Comparison of ENCODE assay signal across 8 cellular contexts in the genomic region with DNA sequence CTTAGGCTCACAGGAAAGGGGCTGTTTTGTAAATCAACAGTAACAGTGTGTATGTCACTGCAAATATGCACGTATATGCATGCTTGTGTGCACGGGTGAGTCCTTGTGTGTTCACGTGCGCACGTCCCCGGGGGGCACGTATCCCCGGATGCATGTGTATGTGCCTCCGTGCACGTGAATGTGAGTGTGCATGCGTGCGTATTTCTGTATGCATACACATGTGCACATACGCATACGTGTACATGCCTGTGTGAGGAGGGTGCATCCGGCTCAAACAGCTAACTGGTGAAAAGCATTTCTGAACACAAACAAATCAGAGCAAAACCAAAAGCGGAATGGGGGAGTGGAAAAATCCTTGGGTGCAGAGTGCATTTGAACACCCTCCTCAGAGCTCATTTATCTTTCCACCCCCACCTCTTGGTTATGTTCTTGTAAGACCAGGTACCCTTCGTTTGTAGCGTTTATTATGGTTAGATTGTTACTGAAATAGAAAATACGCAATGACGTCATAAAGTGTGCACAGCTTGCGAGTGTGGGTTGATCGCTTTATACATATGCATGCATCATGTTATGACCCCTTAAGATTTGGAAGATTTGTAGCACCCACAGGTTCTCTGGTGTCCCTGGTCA. TPM values are rescaled to one million over a fixed set of nuclear protein-coding genes. Genes with fewer than 3 reads are reported as not detected.
DNase-seq lines count a peak whose midpoint lies in the region; ATAC-seq and TF ChIP-seq lines count a peak whose summit lies in the region.

No MANE protein-coding gene starts in this region.

- no peaks in the 10 kb centered on the region for H3K36me3 Mint-ChIP-seq in natural killer cell

- peaks cover 9% of the 10 kb centered on the region for H3K4me1 ChIP-seq in testis

- no peak overlapping the region for H3K4me3 ChIP-seq in testis

- H3K4me1 Mint-ChIP-seq in natural killer cell = peaks cover 27 to 35% of the 10 kb centered on the region in 2 donors

- H3K9me3 Mint-ChIP-seq in natural killer cell = no peaks in the 10 kb centered on the region

- H3K4me3 Mint-ChIP-seq in natural killer cell = peak overlapping the region; percentile 92

- peak; percentile 1 for TF ChIP-seq POLR2A in GM18505 (IDR thresholded peaks at IDR 0.05; ENCODE audit: borderline replicate concordance, extremely low read depth, insufficient read depth, insufficient read length)
- TF ChIP-seq POLR2A in testis (IDR thresholded peaks at IDR 0.05) = no peak

- TF ChIP-seq CTCF in natural killer cell (IDR thresholded peaks at IDR 0.05) (no peak), testis (IDR thresholded peaks at IDR 0.05) (no peak)

- H3K36me3 ChIP-seq in testis (ENCODE audit: low read depth, missing control alignments) = no peaks in the 10 kb centered on the region

- peak; percentile 25 for ATAC-seq in GM18505 (IDR thresholded peaks at IDR 0.05; ENCODE audit: unreplicated experiment)
- ATAC-seq in HG02970 (IDR thresholded peaks at IDR 0.05; ENCODE audit: low FRiP score, unreplicated experiment) = peak; percentile 25
- peak; percentile 39 for ATAC-seq in SK-N-SH treated with all-trans-retinoic acid at 6 μM for 48 hours
- ATAC-seq in natural killer cell = peak; percentile 38 to 59 (median 44)
- ATAC-seq in left lobe of liver = no peak
- ATAC-seq in GM19463 (IDR thresholded peaks at IDR 0.05; ENCODE audit: unreplicated experiment) = no peak

- peak overlapping the region; percentile 83 to 90 for H3K27ac Mint-ChIP-seq in natural killer cell

- H3K27ac ChIP-seq in testis = no peak overlapping the region

- H3K27me3 ChIP-seq in testis = no peaks in the 10 kb centered on the region

- peaks cover 0 to 3% of the 10 kb centered on the region in 2 donors for H3K27me3 Mint-ChIP-seq in natural killer cell (ENCODE audit: low read depth in 2 of 2)

- H3K9me3 ChIP-seq in testis = no peaks in the 10 kb centered on the region

- WGBS in testis, 2 donors = 49% methylated on average over 14 to 22 of the region's 22 CpGs

- intact Hi-C loops in natural killer cell (cut with micrococcal nuclease) = loop anchor here (1.0 to 5.0 kb wide), 4 partner anchors 39 to 380 kb away; a partner anchor contains a TSS
- intact Hi-C loops in testis (cut with DNase I; ENCODE audit: low total_unique reads) = no loop called here

- peak; percentile 81 for DNase-seq in central memory CD4-positive, alpha-beta T cell
- peak; percentile 43 for DNase-seq in natural killer cell
- no peak for DNase-seq in testis
- no peak for DNase-seq in left lobe of liver (ENCODE audit: low spot score)

TF ChIP-seq in SK-N-SH treated with all-trans-retinoic acid at 6 μM for 48 hours, 23 proteins besides CTCF, POLR2A, EP300 and RAD21:
- TF ChIP-seq, protein P1, sequence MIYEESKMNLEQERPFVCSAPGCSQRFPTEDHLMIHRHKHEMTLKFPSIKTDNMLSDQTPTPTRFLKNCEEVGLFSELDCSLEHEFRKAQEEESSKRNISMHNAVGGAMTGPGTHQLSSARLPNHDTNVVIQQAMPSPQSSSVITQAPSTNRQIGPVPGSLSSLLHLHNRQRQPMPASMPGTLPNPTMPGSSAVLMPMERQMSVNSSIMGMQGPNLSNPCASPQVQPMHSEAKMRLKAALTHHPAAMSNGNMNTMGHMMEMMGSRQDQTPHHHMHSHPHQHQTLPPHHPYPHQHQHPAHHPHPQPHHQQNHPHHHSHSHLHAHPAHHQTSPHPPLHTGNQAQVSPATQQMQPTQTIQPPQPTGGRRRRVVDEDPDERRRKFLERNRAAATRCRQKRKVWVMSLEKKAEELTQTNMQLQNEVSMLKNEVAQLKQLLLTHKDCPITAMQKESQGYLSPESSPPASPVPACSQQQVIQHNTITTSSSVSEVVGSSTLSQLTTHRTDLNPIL (CRISPR knock-in tag; IDR thresholded peaks at IDR 0.05; ENCODE audit: low read depth) = no peak
- no peak for TF ChIP-seq CSDC2 (CRISPR knock-in tag; IDR thresholded peaks at IDR 0.05)
- no peak for TF ChIP-seq ESRRG (CRISPR knock-in tag; IDR thresholded peaks at IDR 0.05)
- no peak for TF ChIP-seq ARNTL (CRISPR knock-in tag; IDR thresholded peaks at IDR 0.05; ENCODE audit: borderline replicate concordance, low read depth)
- TF ChIP-seq RARB (CRISPR knock-in tag; IDR thresholded peaks at IDR 0.05) = no peak
- no peak for TF ChIP-seq ZFP3 (CRISPR knock-in tag; IDR thresholded peaks at IDR 0.05)
- no peak for TF ChIP-seq TOX (CRISPR knock-in tag; IDR thresholded peaks at IDR 0.05; ENCODE audit: borderline replicate concordance)
- TF ChIP-seq, protein P2, sequence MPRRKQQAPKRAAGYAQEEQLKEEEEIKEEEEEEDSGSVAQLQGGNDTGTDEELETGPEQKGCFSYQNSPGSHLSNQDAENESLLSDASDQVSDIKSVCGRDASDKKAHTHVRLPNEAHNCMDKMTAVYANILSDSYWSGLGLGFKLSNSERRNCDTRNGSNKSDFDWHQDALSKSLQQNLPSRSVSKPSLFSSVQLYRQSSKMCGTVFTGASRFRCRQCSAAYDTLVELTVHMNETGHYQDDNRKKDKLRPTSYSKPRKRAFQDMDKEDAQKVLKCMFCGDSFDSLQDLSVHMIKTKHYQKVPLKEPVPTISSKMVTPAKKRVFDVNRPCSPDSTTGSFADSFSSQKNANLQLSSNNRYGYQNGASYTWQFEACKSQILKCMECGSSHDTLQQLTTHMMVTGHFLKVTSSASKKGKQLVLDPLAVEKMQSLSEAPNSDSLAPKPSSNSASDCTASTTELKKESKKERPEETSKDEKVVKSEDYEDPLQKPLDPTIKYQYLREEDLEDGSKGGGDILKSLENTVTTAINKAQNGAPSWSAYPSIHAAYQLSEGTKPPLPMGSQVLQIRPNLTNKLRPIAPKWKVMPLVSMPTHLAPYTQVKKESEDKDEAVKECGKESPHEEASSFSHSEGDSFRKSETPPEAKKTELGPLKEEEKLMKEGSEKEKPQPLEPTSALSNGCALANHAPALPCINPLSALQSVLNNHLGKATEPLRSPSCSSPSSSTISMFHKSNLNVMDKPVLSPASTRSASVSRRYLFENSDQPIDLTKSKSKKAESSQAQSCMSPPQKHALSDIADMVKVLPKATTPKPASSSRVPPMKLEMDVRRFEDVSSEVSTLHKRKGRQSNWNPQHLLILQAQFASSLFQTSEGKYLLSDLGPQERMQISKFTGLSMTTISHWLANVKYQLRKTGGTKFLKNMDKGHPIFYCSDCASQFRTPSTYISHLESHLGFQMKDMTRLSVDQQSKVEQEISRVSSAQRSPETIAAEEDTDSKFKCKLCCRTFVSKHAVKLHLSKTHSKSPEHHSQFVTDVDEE (CRISPR knock-in tag; IDR thresholded peaks at IDR 0.05) = no peak
- TF ChIP-seq TCF4 (CRISPR knock-in tag; IDR thresholded peaks at IDR 0.05; ENCODE audit: borderline replicate concordance) = no peak
- TF ChIP-seq ZNF8 (CRISPR knock-in tag; IDR thresholded peaks at IDR 0.05) = no peak
- TF ChIP-seq GLIS3 (CRISPR knock-in tag; IDR thresholded peaks at IDR 0.05) = no peak
- TF ChIP-seq SNAI2 (CRISPR knock-in tag; IDR thresholded peaks at IDR 0.05) = no peak
- TF ChIP-seq OSR1 (CRISPR knock-in tag; IDR thresholded peaks at IDR 0.05) = no peak
- TF ChIP-seq, protein P3, sequence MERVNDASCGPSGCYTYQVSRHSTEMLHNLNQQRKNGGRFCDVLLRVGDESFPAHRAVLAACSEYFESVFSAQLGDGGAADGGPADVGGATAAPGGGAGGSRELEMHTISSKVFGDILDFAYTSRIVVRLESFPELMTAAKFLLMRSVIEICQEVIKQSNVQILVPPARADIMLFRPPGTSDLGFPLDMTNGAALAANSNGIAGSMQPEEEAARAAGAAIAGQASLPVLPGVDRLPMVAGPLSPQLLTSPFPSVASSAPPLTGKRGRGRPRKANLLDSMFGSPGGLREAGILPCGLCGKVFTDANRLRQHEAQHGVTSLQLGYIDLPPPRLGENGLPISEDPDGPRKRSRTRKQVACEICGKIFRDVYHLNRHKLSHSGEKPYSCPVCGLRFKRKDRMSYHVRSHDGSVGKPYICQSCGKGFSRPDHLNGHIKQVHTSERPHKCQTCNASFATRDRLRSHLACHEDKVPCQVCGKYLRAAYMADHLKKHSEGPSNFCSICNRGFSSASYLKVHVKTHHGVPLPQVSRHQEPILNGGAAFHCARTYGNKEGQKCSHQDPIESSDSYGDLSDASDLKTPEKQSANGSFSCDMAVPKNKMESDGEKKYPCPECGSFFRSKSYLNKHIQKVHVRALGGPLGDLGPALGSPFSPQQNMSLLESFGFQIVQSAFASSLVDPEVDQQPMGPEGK (CRISPR knock-in tag; IDR thresholded peaks at IDR 0.05; ENCODE audit: borderline replicate concordance) = no peak
- TF ChIP-seq, protein P4, sequence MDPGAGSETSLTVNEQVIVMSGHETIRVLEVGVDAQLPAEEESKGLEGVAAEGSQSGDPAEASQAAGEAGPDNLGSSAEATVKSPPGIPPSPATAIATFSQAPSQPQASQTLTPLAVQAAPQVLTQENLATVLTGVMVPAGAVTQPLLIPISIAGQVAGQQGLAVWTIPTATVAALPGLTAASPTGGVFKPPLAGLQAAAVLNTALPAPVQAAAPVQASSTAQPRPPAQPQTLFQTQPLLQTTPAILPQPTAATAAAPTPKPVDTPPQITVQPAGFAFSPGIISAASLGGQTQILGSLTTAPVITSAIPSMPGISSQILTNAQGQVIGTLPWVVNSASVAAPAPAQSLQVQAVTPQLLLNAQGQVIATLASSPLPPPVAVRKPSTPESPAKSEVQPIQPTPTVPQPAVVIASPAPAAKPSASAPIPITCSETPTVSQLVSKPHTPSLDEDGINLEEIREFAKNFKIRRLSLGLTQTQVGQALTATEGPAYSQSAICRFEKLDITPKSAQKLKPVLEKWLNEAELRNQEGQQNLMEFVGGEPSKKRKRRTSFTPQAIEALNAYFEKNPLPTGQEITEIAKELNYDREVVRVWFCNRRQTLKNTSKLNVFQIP (CRISPR knock-in tag; IDR thresholded peaks at IDR 0.05; ENCODE audit: borderline replicate concordance, low read depth) = no peak
- no peak for TF ChIP-seq ZNF70 (CRISPR knock-in tag; IDR thresholded peaks at IDR 0.05)

RNA-seq across cellular contexts. Expression of a gene that starts 7.0 kb away (rescaled TPM):
- 10 to 100 TPM; 69.2 to 77.8 (median 69.3) TPM for total RNA-seq in natural killer cell
- 10 to 100 TPM; 60.9 to 73.5 TPM for total RNA-seq in testis
- polyA plus RNA-seq in testis (ENCODE audit: insufficient read depth, low read depth, low replicate concordance) = 95.9 TPM
- 49.0 TPM for total RNA-seq in left lobe of liver

RNA-seq across cellular contexts. Expression of a gene that starts 20.4 kb away (rescaled TPM):
- total RNA-seq in natural killer cell (under 1 TPM; 0.14 to 0.26 (median 0.18) TPM), testis (10 to 100 TPM; 34.9 to 36.9 TPM), left lobe of liver (0.53 TPM)
- 12.7 TPM for polyA plus RNA-seq in testis (ENCODE audit: insufficient read depth, low read depth, low replicate concordance)

RNA-seq across cellular contexts. Expression of a gene that starts 38.3 kb away (rescaled TPM):
- total RNA-seq in natural killer cell = 100 to 1,000 TPM; 166 to 204 (median 180) TPM
- total RNA-seq in testis = 10 to 100 TPM; 89.6 to 98.9 TPM
- 88.4 TPM for polyA plus RNA-seq in testis (ENCODE audit: insufficient read depth, low read depth, low replicate concordance)
- 32.6 TPM for total RNA-seq in left lobe of liver

RNA-seq across cellular contexts. Expression of a gene that starts 42.7 kb away (rescaled TPM):
- total RNA-seq in natural killer cell (10 to 100 TPM; 53.1 to 75.7 (median 55.5) TPM), testis (100 to 1,000 TPM; 103 to 123 TPM), left lobe of liver (24.7 TPM)
- polyA plus RNA-seq in testis (ENCODE audit: insufficient read depth, low read depth, low replicate concordance) = 224 TPM

RNA-seq across cellular contexts. Expression of a gene that starts 51.6 kb away (rescaled TPM):
- under 1 TPM in 1 of 3 donors, not detected in 2; 0.07 TPM for total RNA-seq in natural killer cell
- total RNA-seq in testis = 10 to 100 TPM; 11.4 to 16.0 TPM
- 6.3 TPM for polyA plus RNA-seq in testis (ENCODE audit: insufficient read depth, low read depth, low replicate concordance)
- 22.8 TPM for total RNA-seq in left lobe of liver

Comparison
In these comparisons a context has a peak if more than half of its experiments do, and no peak if none do; other contexts are left out.
1. ATAC-seq: peak in GM18505 (single experiment), HG02970 (single experiment), SK-N-SH treated with all-trans-retinoic acid at 6 μM for 48 hours (single experiment) and natural killer cell (3 of 3); none in left lobe of liver (single experiment) and GM19463 (single experiment).
2. DNase-seq: peak in central memory CD4-positive, alpha-beta T cell (single experiment) and natural killer cell (single experiment); none in testis (single experiment) and left lobe of liver (single experiment).
3. RNA of a gene that starts 20.4 kb away (total RNA-seq): 34.9 to 36.9 TPM in testis; 0.53 TPM in left lobe of liver (single experiment) and 0.14 to 0.26 TPM in natural killer cell; every median in the first group is over 10 times any median in the second.